Comparison of ENCODE assay signal across 19 cellular contexts in genomic region chr10:74436523-74437170, GRCh38.
A peak's percentile ranks its signal among the peaks of the same experiment; 100 is the strongest.
DNase-seq lines count a peak whose midpoint lies in the region; ATAC-seq, FAIRE-seq and TF ChIP-seq lines count a peak whose summit lies in the region.
"Had no signal": no experiment of that assay in that cellular context is flagged by ENCODE, and none has a peak within 500 bp of the region (broad histone marks: within the 10 kb centered on the region; RNA-seq: fewer than 3 reads in every experiment).

No MANE protein-coding gene starts in this region.

- no peak for TF ChIP-seq CTCF in SK-N-SH (IDR thresholded peaks at IDR 0.05)
- TF ChIP-seq CTCF in K562 (IDR thresholded peaks at IDR 0.05 in 2 of 3, conservative IDR thresholded peaks at IDR 0.05 in 1 of 3; ENCODE audit: insufficient read depth in 2 of 3, low read depth in 1 of 3, low read length in 3 of 3) = no peak
- TF ChIP-seq CTCF in pancreas (IDR thresholded peaks at IDR 0.05) = no peak
- no peak for TF ChIP-seq CTCF in PC-9 (conservative IDR thresholded peaks at IDR 0.05)

- H2AFZ ChIP-seq in SK-N-SH (ENCODE audit: low read depth) (no peak overlapping the region), K562 (ENCODE audit: low read depth, low read length) (no peak overlapping the region), PC-9 (no peak overlapping the region)
- H2AFZ ChIP-seq: GM23248 had no signal

- H3K79me2 ChIP-seq in SK-N-SH (ENCODE audit: insufficient read depth) (no peaks in the 10 kb centered on the region), K562 (ENCODE audit: control insufficient read depth, insufficient read depth, low read length) (no peaks in the 10 kb centered on the region), PC-9 (ENCODE audit: low read depth) (no peaks in the 10 kb centered on the region)

- TF ChIP-seq EP300 in SK-N-SH (IDR thresholded peaks at IDR 0.05; ENCODE audit: borderline replicate concordance in 1 of 2, low read depth in 1 of 2, low read length in 1 of 2) (no peak), K562 (IDR thresholded peaks at IDR 0.05; ENCODE audit: low read length) (no peak)

- ATAC-seq in SK-N-SH treated with all-trans-retinoic acid at 6 μM for 48 hours = no peak
- ATAC-seq in K562 = no peak
- no peak for ATAC-seq in pancreas
- ATAC-seq: CD8-positive, alpha-beta T cell had no signal

- no peaks in the 10 kb centered on the region for H3K9me3 ChIP-seq in SK-N-SH
- no peaks in the 10 kb centered on the region for H3K9me3 ChIP-seq in K562 (replicated peaks; ENCODE audit: control insufficient read depth, insufficient read depth, low read depth, low read length)
- H3K9me3 ChIP-seq in pancreas = no peaks in the 10 kb centered on the region
- no peaks in the 10 kb centered on the region for H3K9me3 ChIP-seq in PC-9 (ENCODE audit: insufficient read depth, low read depth)
- H3K9me3 ChIP-seq: BLaER1 treated with 17β-estradiol and CSF1 and Interleukin-3, amounts not matched to agents 10 nM and 100 nM had no signal

- H4K20me1 ChIP-seq in SK-N-SH (ENCODE audit: insufficient read depth) = no peaks in the 10 kb centered on the region
- no peaks in the 10 kb centered on the region for H4K20me1 ChIP-seq in K562 (replicated peaks; ENCODE audit: control insufficient read depth, insufficient read depth, low read length)
- H4K20me1 ChIP-seq in PC-9 (ENCODE audit: insufficient read depth) = peaks cover 3% of the 10 kb centered on the region; the same call in 1 of the 2 replicates
- H4K20me1 ChIP-seq: BLaER1 treated with 17β-estradiol and CSF1 and Interleukin-3, amounts not matched to agents 10 nM and 100 nM had no signal

- peaks cover 0 to 2% of the 10 kb centered on the region in 2 experiments for H3K36me3 ChIP-seq in SK-N-SH (replicated peaks in 1 of 2; ENCODE audit: control insufficient read depth in 1 of 2, insufficient read depth in 2 of 2, low read length in 1 of 2)
- H3K36me3 ChIP-seq in K562 (ENCODE audit: control insufficient read depth, insufficient read depth, low read length) = 0 out of 3 replicates have a peak, but pooled peaks cover 3% of the 10 kb centered on the region
- no peaks in the 10 kb centered on the region for H3K36me3 ChIP-seq in pancreas
- no peaks in the 10 kb centered on the region for H3K36me3 ChIP-seq in PC-9 (ENCODE audit: low read depth)

- H3F3A ChIP-seq in SK-N-SH (replicated peaks; ENCODE audit: insufficient read depth) (peaks cover 44% of the 10 kb centered on the region), PC-9 (ENCODE audit: insufficient read depth, low read depth) (peaks cover 9% of the 10 kb centered on the region; the same call in 1 of the 2 replicates)

- in situ Hi-C loops in K562 (cut with MboI) = no loop called here

- no peaks in the 10 kb centered on the region for H3K9me2 ChIP-seq in SK-N-SH
- no peaks in the 10 kb centered on the region for H3K9me2 ChIP-seq in PC-9 (ENCODE audit: insufficient read depth)

- intact Hi-C loops in K562 (cut with micrococcal nuclease) (no loop called here), pancreas (cut with DNase I) (no loop called here), PC-9 (cut with micrococcal nuclease; ENCODE audit: unreplicated experiment) (no loop called here)

- BruUV-seq in K562 (replicated peaks; lab: Mats Ljungman, UMichigan) (no TSS peak), PC-9 (replicated peaks; lab: Mats Ljungman, UMichigan) (no TSS peak)

- TF ChIP-seq RAD21 in SK-N-SH (IDR thresholded peaks at IDR 0.05; ENCODE audit: low read length) = no peak
- TF ChIP-seq RAD21 in K562 (CRISPR knock-in tag; conservative IDR thresholded peaks at IDR 0.05 in 1 of 2, IDR thresholded peaks at IDR 0.05 in 1 of 2) = no peak

- H3K9ac ChIP-seq in SK-N-SH (no peak overlapping the region), K562 (ENCODE audit: insufficient read depth in 1 of 2, low read depth in 2 of 2, low read length in 2 of 2) (no peak overlapping the region)
- H3K9ac ChIP-seq: BLaER1 treated with 17β-estradiol and CSF1 and Interleukin-3, amounts not matched to agents 10 nM and 100 nM; GM23248 had no signal

- H3K9me1 ChIP-seq in K562 (ENCODE audit: control insufficient read depth, insufficient read depth, low read length) = no peaks in the 10 kb centered on the region

- WGBS in SK-N-SH (ENCODE audit: low lambda C conversion rate) = 96% methylated on average over 3 of the region's 3 CpGs
- 73% methylated on average over 3 of the region's 3 CpGs for WGBS in K562 (ENCODE audit: insufficient coverage, low coverage, missing lambda C conversion rate)
- WGBS in pancreas, 2 donors = 90 to 95% methylated on average over 3 of the region's 3 CpGs

- H3K4me1 ChIP-seq in SK-N-SH (ENCODE audit: control insufficient read depth in 1 of 2, insufficient read depth in 2 of 2, low read depth in 1 of 2, low read length in 1 of 2) = peaks cover 14 to 31% of the 10 kb centered on the region in 2 experiments; a peak in 2 of 4 replicates
- peaks cover 0 to 4% of the 10 kb centered on the region in 2 experiments; a peak in 3 of 5 replicates for H3K4me1 ChIP-seq in K562 (replicated peaks in 1 of 2; ENCODE audit: control insufficient read depth in 2 of 2, insufficient read depth in 2 of 2, low read length in 2 of 2)
- peaks cover 0 to 11% (median 10%) of the 10 kb centered on the region in 3 donors for H3K4me1 ChIP-seq in pancreas
- H3K4me1 ChIP-seq in PC-9 (replicated peaks; ENCODE audit: insufficient read depth) = no peaks in the 10 kb centered on the region

- peak; percentile 50 for FAIRE-seq in H54 (lab: Jason Lieb, UNC)
- FAIRE-seq in K562 (lab: Jason Lieb, UNC) = no peak
- FAIRE-seq in pancreas (lab: Jason Lieb, UNC) = peak; percentile 47
- FAIRE-seq: GM12891, GM19239 had no signal

- POLR2A ChIA-PET in SK-N-SH (lab: Yijun Ruan, JAX) (no interaction called here), K562 (lab: Yijun Ruan, JAX) (no interaction called here), PC-9 (lab: Charles Lee; ENCODE audit: unreplicated experiment) (no interaction called here)

- TF ChIP-seq POLR2A in H54 (IDR thresholded peaks at IDR 0.05; ENCODE audit: low read depth, low read length) = no peak
- no peak for TF ChIP-seq POLR2A in K562 (conservative IDR thresholded peaks at IDR 0.05)

- H3K4me2 ChIP-seq in SK-N-SH (no peak overlapping the region), K562 (ENCODE audit: insufficient read depth, low read length) (no peak overlapping the region), PC-9 (no peak overlapping the region)
- H3K4me2 ChIP-seq: BLaER1 treated with 17β-estradiol and CSF1 and Interleukin-3, amounts not matched to agents 10 nM and 100 nM had no signal

- no peak overlapping the region for H3K4me3 ChIP-seq in SK-N-SH (ENCODE audit: low read depth in 2 of 2, low read length in 1 of 2)
- H3K4me3 ChIP-seq in K562 = no peak overlapping the region
- H3K4me3 ChIP-seq in pancreas = no peak overlapping the region
- no peak overlapping the region for H3K4me3 ChIP-seq in PC-9
- H3K4me3 ChIP-seq: BLaER1 treated with 17β-estradiol and CSF1 and Interleukin-3, amounts not matched to agents 10 nM and 100 nM; GM23248 had no signal

- DNase-seq in SK-N-SH (no peak), H54 (ENCODE audit: insufficient read length, low spot score) (no peak), K562 (ENCODE audit: extremely low read depth in 1 of 4, low spot score in 3 of 4) (no peak), pancreas (no peak), AG20443 (ENCODE audit: low spot score) (no peak), PC-9 (no peak), NCI-H774 (lab: John Stamatoyannopoulos, UW) (no peak)
- DNase-seq: Calu3; CD8-positive, alpha-beta T cell; DND-41; EL; HCEC 1CT; HFFc6 had no signal

- CTCF ChIA-PET in SK-N-SH (lab: Yijun Ruan, JAX) = no interaction called here
- CTCF ChIA-PET in K562 (lab: Yijun Ruan, JAX; ENCODE audit: low intra/inter-chr PET ratio) = no interaction called here
- CTCF ChIA-PET in PC-9 (lab: Charles Lee) = no interaction called here

- H3K27me3 ChIP-seq in SK-N-SH (ENCODE audit: insufficient read depth) (no peaks in the 10 kb centered on the region), K562 (ENCODE audit: control insufficient read depth in 2 of 2, insufficient read depth in 2 of 2, low read length in 2 of 2) (no peaks in the 10 kb centered on the region), pancreas (no peaks in the 10 kb centered on the region), PC-9 (ENCODE audit: insufficient read depth, low read depth) (no peaks in the 10 kb centered on the region)
- H3K27me3 ChIP-seq: BLaER1 treated with 17β-estradiol and CSF1 and Interleukin-3, amounts not matched to agents 10 nM and 100 nM had no signal

- H3K27ac ChIP-seq in SK-N-SH (ENCODE audit: low read depth in 2 of 2, low read length in 1 of 2) (peak overlapping the region in 1 of 2 experiments; percentile 63; a peak in 1 of 4 replicates), K562 (ENCODE audit: extremely low read depth, low read depth, low read length) (no peak overlapping the region), pancreas (no peak overlapping the region), PC-9 (no peak overlapping the region)
- H3K27ac ChIP-seq: 22Rv1; BLaER1 treated with 17β-estradiol and CSF1 and Interleukin-3, amounts not matched to agents 10 nM and 100 nM had no signal

TF ChIP-seq in SK-N-SH treated with all-trans-retinoic acid at 6 μM for 48 hours, 23 proteins besides CTCF, POLR2A, EP300 and RAD21:
- TF ChIP-seq TOX (CRISPR knock-in tag; IDR thresholded peaks at IDR 0.05; ENCODE audit: borderline replicate concordance) (no peak), ESRRG (CRISPR knock-in tag; IDR thresholded peaks at IDR 0.05) (no peak), ZNF70 (CRISPR knock-in tag; IDR thresholded peaks at IDR 0.05) (peak; percentile 58; the same call in 1 of the 2 replicates)

TF ChIP-seq in SK-N-SH, 30 proteins besides CTCF, POLR2A, EP300 and RAD21 (continues in another document):
- TF ChIP-seq PBX3 (IDR thresholded peaks at IDR 0.05) = no peak
- TF ChIP-seq NFIC (IDR thresholded peaks at IDR 0.05; ENCODE audit: borderline replicate concordance) = no peak

TF ChIP-seq in K562, 482 proteins besides CTCF, POLR2A, EP300 and RAD21 (continues in another document):
- TF ChIP-seq SP2 (IDR thresholded peaks at IDR 0.05; ENCODE audit: extremely low read depth, low read depth, low read length, poor library complexity, severe bottlenecking) (no peak), NR2C2 (CRISPR knock-in tag; IDR thresholded peaks at IDR 0.05) (no peak), NR2C2 (tag; IDR thresholded peaks at IDR 0.05) (no peak), CBX3 (IDR thresholded peaks at IDR 0.05; ENCODE audit: borderline replicate concordance in 1 of 2, low read length in 2 of 2) (no peak), HNRNPK (IDR thresholded peaks at IDR 0.05; ENCODE audit: low read depth, low read length, poor library complexity, severe bottlenecking) (no peak), RFX1 (IDR thresholded peaks at IDR 0.05) (0 out of 2 replicates have a peak, but pooled peaks have one; percentile 9)
